16 cellular contexts compared by ENCODE assay signal in the genomic region with DNA sequence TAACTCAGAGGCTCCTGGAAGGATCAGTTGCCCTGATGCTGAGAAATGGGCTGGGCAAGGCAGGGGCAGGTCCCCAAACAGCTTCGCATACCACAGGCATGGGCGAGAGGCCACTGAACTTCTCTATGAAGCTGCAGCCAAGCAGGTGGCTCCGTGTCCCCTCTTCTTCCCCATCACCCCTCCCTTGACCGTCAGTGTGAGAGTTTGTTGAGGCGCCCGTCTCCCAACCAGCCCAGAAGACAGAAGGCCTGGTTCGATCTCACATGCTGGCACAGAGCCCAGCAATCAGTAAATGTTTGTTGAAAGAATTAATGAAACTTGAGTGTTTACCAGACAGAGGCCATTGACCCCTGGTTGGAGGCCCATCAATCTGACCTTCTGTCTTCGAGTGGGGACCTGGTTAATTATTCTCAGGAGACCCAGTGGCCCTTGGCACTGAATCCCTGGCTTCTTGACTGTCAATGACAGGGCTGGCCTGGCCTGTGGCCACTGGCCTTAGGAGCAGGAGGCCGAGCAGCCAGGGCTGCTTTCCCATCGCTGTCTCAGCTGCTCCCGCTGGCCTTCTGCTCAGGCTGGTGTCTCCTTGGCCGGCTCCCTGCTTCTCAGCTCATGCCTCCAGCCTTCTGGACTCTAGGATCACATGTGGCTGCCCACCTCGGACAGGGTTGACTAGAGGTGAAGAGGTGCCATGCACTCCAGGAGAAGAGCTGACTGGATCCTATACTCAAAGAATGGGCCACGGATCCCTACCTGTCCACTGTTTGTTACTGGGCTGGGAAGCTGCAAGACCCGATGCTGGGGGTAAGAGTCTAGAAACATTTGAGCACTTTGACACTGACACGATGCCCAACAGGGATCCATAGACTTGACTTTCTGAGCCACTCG.
DNase-seq lines count a peak whose midpoint lies in the region; ATAC-seq and TF ChIP-seq lines count a peak whose summit lies in the region.
"Had no signal": no experiment of that assay in that cellular context is flagged by ENCODE, and none has a peak within 500 bp of the region (broad histone marks: within the 10 kb centered on the region; RNA-seq: fewer than 3 reads in every experiment).

No MANE protein-coding gene starts in this region.

- H3T11ph ChIP-seq in H9 (ENCODE audit: low read length), result no peak overlapping the region

- peaks cover 6% of the 10 kb centered on the region for H3K27me3 Mint-ChIP-seq in H9 (ENCODE audit: low read depth)
- H3K27me3 Mint-ChIP-seq in activated T-cell treated with anti-CD3 and anti-CD28 coated beads, Interleukin-2, amount 50 U/mL, for 4 hours (ENCODE audit: low read depth), result peaks cover 2% of the 10 kb centered on the region

- H3K79me2 ChIP-seq in H9 (ENCODE audit: insufficient read depth, low read length), result no peaks in the 10 kb centered on the region

- no peak for ATAC-seq in Panc1
- peak; percentile 49 for ATAC-seq in sciatic nerve
- ATAC-seq in activated T-cell treated with anti-CD3 and anti-CD28 coated beads, Interleukin-2, amount 50 U/mL, for 4 hours, result no peak
- no peak for ATAC-seq in GM21390 (IDR thresholded peaks at IDR 0.05; ENCODE audit: unreplicated experiment)
- ATAC-seq: activated CD4-positive, alpha-beta T cell treated with anti-CD3 and anti-CD28 coated beads for 36 hours; stimulated activated naive CD8-positive, alpha-beta T cell treated with anti-CD3 and anti-CD28 coated beads, Interleukin-15, amount 100 ng/mL, for 72 hours had no signal

- H3K27ac ChIP-seq in H9 (ENCODE audit: insufficient read length, low read depth, low read length), result no peak overlapping the region
- H3K27ac ChIP-seq in Panc1 (ENCODE audit: low read length), result peak overlapping the region; percentile 70; the same call in 1 of the 2 replicates
- H3K27ac ChIP-seq in right atrium auricular region, result no peak overlapping the region
- H3K27ac ChIP-seq: C4-2B had no signal

- H3K36me3 ChIP-seq in Panc1 (ENCODE audit: control insufficient read depth, insufficient read depth, low read length) (no peaks in the 10 kb centered on the region), right atrium auricular region (no peaks in the 10 kb centered on the region)

- no peak overlapping the region for H4K8ac ChIP-seq in H9 (replicated peaks; ENCODE audit: insufficient read length, low read depth, low read length)

- H4K5ac ChIP-seq in H9 (ENCODE audit: insufficient read length, low read depth, low read length), result no peak overlapping the region

- no peak overlapping the region for H2AFZ ChIP-seq in H9 (ENCODE audit: low read length)

- no peak overlapping the region for H2BK15ac ChIP-seq in H9 (ENCODE audit: low read depth, low read length)

- H3K4me2 ChIP-seq in H9 (ENCODE audit: insufficient read depth, insufficient read length, low read length), result no peak overlapping the region

- 0 out of 7 replicates have a peak, but pooled peaks cover 0 to 3% (median 0%) of the 10 kb centered on the region in 3 experiments for H3K36me3 Mint-ChIP-seq in H9 (ENCODE audit: insufficient read depth in 1 of 3, low read depth in 3 of 3)
- no peaks in the 10 kb centered on the region for H3K36me3 Mint-ChIP-seq in activated T-cell treated with anti-CD3 and anti-CD28 coated beads, Interleukin-2, amount 50 U/mL, for 4 hours (ENCODE audit: insufficient read depth)
- H3K36me3 Mint-ChIP-seq: naive B cell had no signal

- CTCF ChIA-PET in Panc1 (lab: Charles Lee), result no interaction called here

- H3K27me3 ChIP-seq in H9 (ENCODE audit: insufficient read depth, low read length), result no peaks in the 10 kb centered on the region
- no peaks in the 10 kb centered on the region for H3K27me3 ChIP-seq in Panc1 (ENCODE audit: control insufficient read depth, insufficient read depth, low read length)
- no peaks in the 10 kb centered on the region for H3K27me3 ChIP-seq in right atrium auricular region

- DNase-seq in H9 (peak; percentile 9), Panc1 (ENCODE audit: low read depth, low spot score) (no peak), right atrium auricular region (ENCODE audit: low spot score) (peak; percentile 62), sciatic nerve (ENCODE audit: low spot score) (no peak), DMS153 treated with DMSO at 0.1 percent for 48 hours (lab: John Stamatoyannopoulos, UW; ENCODE audit: unreplicated experiment) (no peak), AG08395 (ENCODE audit: low spot score) (no peak)
- no peak for DNase-seq in activated T-cell treated with anti-CD3 and anti-CD28 coated beads, Interleukin-2, amount 50 U/mL, for 4 hours
- DNase-seq: activated CD4-positive, alpha-beta T cell treated with anti-CD3 and anti-CD28 coated beads for 36 hours; effector memory CD4-positive, alpha-beta T cell; foreskin fibroblast; Karpas-422; naive B cell; NCI-H2107; stimulated activated naive CD8-positive, alpha-beta T cell treated with anti-CD3 and anti-CD28 coated beads, Interleukin-15, amount 100 ng/mL, for 72 hours had no signal

- H3K4me3 ChIP-seq in Panc1 (ENCODE audit: low read depth in 2 of 2, low read length in 2 of 2) (no peak overlapping the region), right atrium auricular region (no peak overlapping the region)

- no peak overlapping the region; a peak in 1 of 7 replicates for H3K27ac Mint-ChIP-seq in H9
- H3K27ac Mint-ChIP-seq: activated CD4-positive, alpha-beta T cell treated with anti-CD3 and anti-CD28 coated beads for 36 hours; naive B cell had no signal

- H3K9me3 ChIP-seq in H9 (ENCODE audit: control insufficient read depth, low read depth, low read length) (no peaks in the 10 kb centered on the region), Panc1 (ENCODE audit: control insufficient read depth, insufficient read depth, low read depth, low read length) (no peaks in the 10 kb centered on the region), right atrium auricular region (no peaks in the 10 kb centered on the region)

- no peak overlapping the region for H3K56ac ChIP-seq in H9 (ENCODE audit: insufficient read length, low read depth, low read length)

- H3K4me1 ChIP-seq in H9 (ENCODE audit: insufficient read depth, low read length) (no peaks in the 10 kb centered on the region), Panc1 (ENCODE audit: control insufficient read depth, insufficient read depth, low read length) (peaks cover 33% of the 10 kb centered on the region), right atrium auricular region (peaks cover 0 to 51% of the 10 kb centered on the region in 2 donors)

- no peak overlapping the region for H3K4ac ChIP-seq in H9 (ENCODE audit: low read depth, low read length)

- no peaks in the 10 kb centered on the region for H3K23me2 ChIP-seq in H9 (ENCODE audit: insufficient read length, low read depth, low read length, poor library complexity, severe bottlenecking)

- no peak overlapping the region for H2BK20ac ChIP-seq in H9 (ENCODE audit: low read depth, low read length, poor library complexity, severe bottlenecking)

- peaks cover 0 to 3% of the 10 kb centered on the region in 2 experiments; a peak in 3 of 5 replicates for H3K9me3 Mint-ChIP-seq in H9
- no peaks in the 10 kb centered on the region for H3K9me3 Mint-ChIP-seq in activated T-cell treated with anti-CD3 and anti-CD28 coated beads, Interleukin-2, amount 50 U/mL, for 4 hours
- H3K9me3 Mint-ChIP-seq: stimulated activated naive CD8-positive, alpha-beta T cell treated with anti-CD3 and anti-CD28 coated beads, Interleukin-15, amount 100 ng/mL, for 72 hours had no signal

- H3K18ac ChIP-seq in H9 (ENCODE audit: insufficient read length, low read depth, low read length), result no peak overlapping the region

- intact Hi-C loops in Panc1 (cut with micrococcal nuclease; ENCODE audit: unreplicated experiment) (no loop called here), sciatic nerve (cut with DNase I) (no loop called here)

- no peak overlapping the region for H3K4me3 Mint-ChIP-seq in H9
- no peak overlapping the region for H3K4me3 Mint-ChIP-seq in activated T-cell treated with anti-CD3 and anti-CD28 coated beads, Interleukin-2, amount 50 U/mL, for 4 hours
- H3K4me3 Mint-ChIP-seq: activated CD4-positive, alpha-beta T cell treated with anti-CD3 and anti-CD28 coated beads for 36 hours; stimulated activated naive CD8-positive, alpha-beta T cell treated with anti-CD3 and anti-CD28 coated beads, Interleukin-15, amount 100 ng/mL, for 72 hours had no signal

- H3K14ac ChIP-seq in H9 (ENCODE audit: insufficient read depth, low read length), result no peak overlapping the region

- TF ChIP-seq CTCF in H9 (conservative IDR thresholded peaks at IDR 0.05) (no peak), Panc1 (IDR thresholded peaks at IDR 0.05) (no peak), right atrium auricular region (IDR thresholded peaks at IDR 0.05) (no peak)

- no CpG with 5 or more reads among the region's 17 CpGs for WGBS in H9 (ENCODE audit: extremely low coverage, insufficient read length, low lambda C conversion rate)

- no peak overlapping the region for H2BK12ac ChIP-seq in H9 (ENCODE audit: insufficient read length, low read depth, low read length)

- no peak overlapping the region for H2BK120ac ChIP-seq in H9 (ENCODE audit: low read depth, low read length, poor library complexity, severe bottlenecking)

- H3K23ac ChIP-seq in H9 (ENCODE audit: insufficient read length, low read depth, low read length), result no peak overlapping the region

- in situ Hi-C loops in Panc1 (cut with HindIII; ENCODE audit: low pct_unique_long_range_greater_than_20kb, low sequenced_read_pairs), result no loop called here

- peaks cover 0 to 9% of the 10 kb centered on the region in 2 experiments; a peak in 2 of 4 replicates for H3K4me1 Mint-ChIP-seq in H9
- no peaks in the 10 kb centered on the region for H3K4me1 Mint-ChIP-seq in activated T-cell treated with anti-CD3 and anti-CD28 coated beads, Interleukin-2, amount 50 U/mL, for 4 hours (ENCODE audit: low read depth)
- H3K4me1 Mint-ChIP-seq: activated CD4-positive, alpha-beta T cell treated with anti-CD3 and anti-CD28 coated beads for 36 hours; stimulated activated naive CD8-positive, alpha-beta T cell treated with anti-CD3 and anti-CD28 coated beads, Interleukin-15, amount 100 ng/mL, for 72 hours had no signal

- H3K9ac ChIP-seq in H9 (ENCODE audit: extremely low read depth, insufficient read length, low read length), result no peak overlapping the region

- H4K20me1 ChIP-seq in H9 (ENCODE audit: control insufficient read depth, insufficient read depth, insufficient read length), result no peaks in the 10 kb centered on the region

- no peak overlapping the region for H2AK5ac ChIP-seq in H9 (ENCODE audit: insufficient read length, low read length)

- no peak overlapping the region for H4K91ac ChIP-seq in H9 (ENCODE audit: insufficient read length, low read depth, low read length)

- BruUV-seq in Panc1 (replicated peaks; lab: Mats Ljungman, UMichigan), result no TSS peak

- H3K79me1 ChIP-seq in H9 (ENCODE audit: insufficient read depth, low read depth, low read length, poor library complexity, severe bottlenecking), result no peaks in the 10 kb centered on the region

- POLR2A ChIA-PET in Panc1 (lab: Charles Lee), result no interaction called here

- no peak overlapping the region for H2BK5ac ChIP-seq in H9 (ENCODE audit: insufficient read length, low read length)

Comparison
In these comparisons a context has a peak if more than half of its experiments do, and no peak if none do; other contexts are left out.
1. DNase-seq: peak in H9 (single experiment) and right atrium auricular region (single experiment); none in Panc1 (single experiment), sciatic nerve (single experiment), DMS153 treated with DMSO at 0.1 percent for 48 hours (single experiment), activated T-cell treated with anti-CD3 and anti-CD28 coated beads, Interleukin-2, amount 50 U/mL, for 4 hours (single experiment) and AG08395 (single experiment).